ENCODE assay signal across 8 cellular contexts in genomic region chr17:40559954-40560591, GRCh38. TPM values are rescaled to one million over a fixed set of nuclear protein-coding genes. Genes with fewer than 3 reads are reported as not detected.
DNase-seq lines count a peak whose midpoint lies in the region; ATAC-seq and TF ChIP-seq lines count a peak whose summit lies in the region.

No MANE protein-coding gene starts in this region.

- TF ChIP-seq CTCF in OCI-LY3 (IDR thresholded peaks at IDR 0.05; ENCODE audit: low read depth, low read length), result peak; percentile 88

- peaks cover 85% of the 10 kb centered on the region for H4K20me1 ChIP-seq in OCI-LY3 (ENCODE audit: insufficient read depth, low read length)

- H3K4me3 Mint-ChIP-seq in activated T-cell treated with anti-CD3 and anti-CD28 coated beads, Interleukin-2, amount 50 U/mL, for 4 hours, result peak overlapping the region; percentile 97

- H3K4me1 ChIP-seq in OCI-LY3 (ENCODE audit: low read length), result peaks cover 61% of the 10 kb centered on the region
- H3K4me1 ChIP-seq in esophagus (ENCODE audit: control insufficient read depth in 2 of 2, insufficient read depth in 2 of 2, low read length in 1 of 2), result peaks cover 0 to 26% of the 10 kb centered on the region in 2 donors
- H3K4me1 ChIP-seq in mucosa of stomach (ENCODE audit: control insufficient read depth, insufficient read depth, low read length), result peaks cover 11% of the 10 kb centered on the region

- no peaks in the 10 kb centered on the region for H3K27me3 Mint-ChIP-seq in activated T-cell treated with anti-CD3 and anti-CD28 coated beads, Interleukin-2, amount 50 U/mL, for 4 hours (ENCODE audit: low read depth)

- H3K4me3 ChIP-seq in Jurkat, Clone E6-1 (ENCODE audit: low read length), result peak overlapping the region; percentile 52
- peak overlapping the region; percentile 98 for H3K4me3 ChIP-seq in OCI-LY3 (ENCODE audit: low read length)
- no peak overlapping the region for H3K4me3 ChIP-seq in esophagus (ENCODE audit: low read depth in 1 of 2, low read length in 2 of 2)
- no peak overlapping the region for H3K4me3 ChIP-seq in mucosa of stomach (ENCODE audit: low read length)

- peaks cover 67% of the 10 kb centered on the region for H3K36me3 Mint-ChIP-seq in activated T-cell treated with anti-CD3 and anti-CD28 coated beads, Interleukin-2, amount 50 U/mL, for 4 hours (ENCODE audit: insufficient read depth)

- WGBS in esophagus, 2 donors, result 15 to 22% methylated on average over 13 of the region's 13 CpGs

- peak overlapping the region; percentile 94 for H3K4me2 ChIP-seq in OCI-LY3 (ENCODE audit: low read length)

- no peaks in the 10 kb centered on the region for H3K9me3 ChIP-seq in OCI-LY3 (ENCODE audit: insufficient read depth, low read length)
- no peaks in the 10 kb centered on the region for H3K9me3 ChIP-seq in esophagus (ENCODE audit: control insufficient read depth in 2 of 2, insufficient read depth in 1 of 2, low read depth in 1 of 2, low read length in 1 of 2)
- no peaks in the 10 kb centered on the region for H3K9me3 ChIP-seq in mucosa of stomach (ENCODE audit: control insufficient read depth, low read length)

- H3K9me3 Mint-ChIP-seq in activated T-cell treated with anti-CD3 and anti-CD28 coated beads, Interleukin-2, amount 50 U/mL, for 4 hours, result no peaks in the 10 kb centered on the region

- no peaks in the 10 kb centered on the region for H3K27me3 ChIP-seq in OCI-LY3 (ENCODE audit: low read depth, low read length)
- H3K27me3 ChIP-seq in esophagus (ENCODE audit: control insufficient read depth in 1 of 2, insufficient read depth in 2 of 2, low read length in 2 of 2), result no peaks in the 10 kb centered on the region
- no peaks in the 10 kb centered on the region for H3K27me3 ChIP-seq in mucosa of stomach (ENCODE audit: control insufficient read depth, insufficient read depth, low read length)

- DNase-seq in ELF-1 (ENCODE audit: low read depth, low spot score), result peak; percentile 95
- peak; percentile 80 for DNase-seq in Jurkat, Clone E6-1 (ENCODE audit: low read depth, low spot score)
- DNase-seq in activated T-cell treated with anti-CD3 and anti-CD28 coated beads, Interleukin-2, amount 50 U/mL, for 4 hours, result peak; percentile 83
- DNase-seq in stimulated activated CD8-positive, alpha-beta memory T cell treated with anti-CD3 and anti-CD28 coated beads, Interleukin-4, amount 100 ng/mL, for 48 hours, result peak; percentile 92

- peak overlapping the region; percentile 99 for H3K9ac ChIP-seq in OCI-LY3 (ENCODE audit: low read length)
- H3K9ac ChIP-seq in mucosa of stomach (ENCODE audit: low read length), result peak overlapping the region; percentile 19

- peaks cover 93% of the 10 kb centered on the region for H3K79me2 ChIP-seq in OCI-LY3 (ENCODE audit: low read length)

- H2AFZ ChIP-seq in OCI-LY3 (ENCODE audit: low read depth, low read length), result no peak overlapping the region

- H3K4me1 Mint-ChIP-seq in activated T-cell treated with anti-CD3 and anti-CD28 coated beads, Interleukin-2, amount 50 U/mL, for 4 hours (ENCODE audit: low read depth), result peaks cover 92% of the 10 kb centered on the region

- H3K27ac ChIP-seq in OCI-LY3 (ENCODE audit: low read length) (peak overlapping the region; percentile 99), esophagus (ENCODE audit: low read depth in 2 of 2, low read length in 1 of 2) (peak overlapping the region; percentile 75 to 81)

- H3K36me3 ChIP-seq in OCI-LY3 (replicated peaks; ENCODE audit: low read depth, low read length), result peaks cover 95% of the 10 kb centered on the region
- H3K36me3 ChIP-seq in esophagus (ENCODE audit: control insufficient read depth in 2 of 2, insufficient read depth in 2 of 2, low read length in 1 of 2), result no peaks in the 10 kb centered on the region
- no peaks in the 10 kb centered on the region for H3K36me3 ChIP-seq in mucosa of stomach (ENCODE audit: control insufficient read depth, insufficient read depth, low read length)

- peak; percentile 9 to 15 for ATAC-seq in activated T-cell treated with anti-CD3 and anti-CD28 coated beads, Interleukin-2, amount 50 U/mL, for 4 hours
- no peak for ATAC-seq in GM18511 (IDR thresholded peaks at IDR 0.05; ENCODE audit: unreplicated experiment)

RNA-seq across cellular contexts. Expression of gene CCR7, which starts 5.2 kb away (rescaled TPM):
- 6.1 TPM for polyA plus RNA-seq in Jurkat, Clone E6-1 (2012; ENCODE audit: insufficient read depth, insufficient read length)
- 100 to 1,000 TPM in 2 of 3 donors, 10 to 100 TPM in 1; 77.3 to 109 (median 108) TPM for total RNA-seq in activated T-cell treated with anti-CD3 and anti-CD28 coated beads, Interleukin-2, amount 50 U/mL, for 4 hours
- polyA plus RNA-seq in esophagus, result under 1 TPM; 0.16 to 0.54 TPM

RNA-seq across cellular contexts. Expression of gene TNS4, which starts 58.6 kb away (rescaled TPM):
- 1.0 TPM for polyA plus RNA-seq in Jurkat, Clone E6-1 (2012; ENCODE audit: insufficient read depth, insufficient read length)
- total RNA-seq in activated T-cell treated with anti-CD3 and anti-CD28 coated beads, Interleukin-2, amount 50 U/mL, for 4 hours, result 1 to 10 TPM; 3.9 to 4.7 (median 4.1) TPM
- 10 to 100 TPM; 25.4 to 74.8 TPM for polyA plus RNA-seq in esophagus

Comparison
In these comparisons a context has a peak if more than half of its experiments do, and no peak if none do; other contexts are left out.
1. H3K4me3 ChIP-seq: peak in Jurkat, Clone E6-1 (single experiment) and OCI-LY3 (single experiment); none in esophagus (0 of 2) and mucosa of stomach (single experiment).
2. Peak in every context shown above with its lines, with median percentiles within 50 percentile points of each other: DNase-seq.